In the genomic region with DNA sequence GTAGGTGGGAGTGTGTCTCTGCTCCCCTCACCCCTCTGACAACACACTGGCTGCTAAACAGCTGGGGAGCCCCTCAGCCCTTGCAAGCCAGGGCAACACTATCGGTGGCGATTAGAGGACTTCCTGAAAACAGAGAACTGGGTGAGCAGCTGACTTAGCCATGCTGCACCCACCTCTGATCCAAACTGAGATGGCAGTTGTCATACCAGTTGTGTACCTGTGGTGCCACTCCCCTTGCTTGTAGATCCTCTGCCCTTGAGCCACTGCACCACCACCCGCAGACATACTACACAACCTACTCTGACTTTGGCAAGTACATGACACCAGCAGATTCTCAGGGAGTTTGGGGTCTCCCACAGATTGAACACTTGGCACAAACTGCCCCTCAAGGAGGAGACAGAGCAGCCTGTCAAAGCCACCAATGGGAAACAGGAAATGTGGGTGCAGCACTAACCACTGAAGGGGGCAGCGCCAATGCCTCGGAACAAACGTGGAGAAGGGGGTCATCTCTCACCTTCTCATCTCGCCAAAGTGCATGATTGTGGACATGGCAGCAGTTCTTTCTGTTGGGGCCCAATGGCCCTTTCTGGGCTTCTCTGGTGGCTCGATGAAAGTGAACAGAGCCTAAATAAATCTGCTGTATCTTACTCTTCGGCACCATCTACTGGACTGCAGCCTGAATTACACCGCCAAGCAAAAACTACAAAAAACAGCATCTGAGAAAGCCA, we compare ENCODE assay signal across 9 cellular contexts.
DNase-seq lines count a peak whose midpoint lies in the region; ATAC-seq, FAIRE-seq and TF ChIP-seq lines count a peak whose summit lies in the region.
"Had no signal": no experiment of that assay in that cellular context is flagged by ENCODE, and none has a peak within 500 bp of the region (broad histone marks: within the 10 kb centered on the region; RNA-seq: fewer than 3 reads in every experiment).

No MANE protein-coding gene starts in this region.

- CTCF ChIA-PET in CD4-positive, alpha-beta memory T cell (lab: Charles Lee; ENCODE audit: partially characterized antibody), result interaction anchor here (1.0 to 3.3 kb wide), 8 partner anchors 74 to 1307 kb away, joined by 3 to 18 read pairs (median 6); partner anchors contain the start of gene CBR4
- CTCF ChIA-PET in activated CD8-positive, alpha-beta T cell treated with anti-CD3 and anti-CD28 coated beads, Interleukin-2, amount 10 ng/mL, durations not matched to agents 7 days and 5 days (lab: Charles Lee), result interaction anchor here (0.7 to 1.3 kb wide), 11 partner anchors 15 to 572 kb away, joined by 3 to 10 read pairs (median 3); no protein-coding TSS in a partner anchor

- peak; percentile 75 for TF ChIP-seq CTCF in left ventricle myocardium inferior (IDR thresholded peaks at IDR 0.05; ENCODE audit: borderline replicate concordance)

- FAIRE-seq in GM18507 (lab: Jason Lieb, UNC), result peak; percentile 74

- intact Hi-C loops in CD4-positive, alpha-beta memory T cell (cut with micrococcal nuclease), result loop anchor here (1.0 to 5.0 kb wide), 3 partner anchors 495 to 1310 kb away; no protein-coding TSS in a partner anchor
- intact Hi-C loops in left ventricle myocardium inferior (cut with micrococcal nuclease), result no loop called here

- H3K27ac Mint-ChIP-seq in CD4-positive, alpha-beta memory T cell, result peak overlapping the region in 2 of 7 donors; percentile 5 to 43
- H3K27ac Mint-ChIP-seq in activated CD8-positive, alpha-beta T cell treated with anti-CD3 and anti-CD28 coated beads, Interleukin-2, amount 10 ng/mL, durations not matched to agents 7 days and 5 days, result no peak overlapping the region

- peak overlapping the region in 1 of 8 donors; percentile 0 for H3K4me3 Mint-ChIP-seq in CD4-positive, alpha-beta memory T cell
- no peak overlapping the region for H3K4me3 Mint-ChIP-seq in activated CD8-positive, alpha-beta T cell treated with anti-CD3 and anti-CD28 coated beads, Interleukin-2, amount 10 ng/mL, durations not matched to agents 7 days and 5 days

- ATAC-seq in activated CD8-positive, alpha-beta T cell treated with anti-CD3 and anti-CD28 coated beads, Interleukin-2, amount 10 ng/mL, durations not matched to agents 7 days and 5 days, result peak; percentile 49
- ATAC-seq in HG03025 (IDR thresholded peaks at IDR 0.05; ENCODE audit: low FRiP score, unreplicated experiment) (no peak), GM18858 (IDR thresholded peaks at IDR 0.05; ENCODE audit: unreplicated experiment) (no peak)

- peaks cover 0 to 16% (median 5%) of the 10 kb centered on the region in 4 donors for H3K4me1 Mint-ChIP-seq in CD4-positive, alpha-beta memory T cell
- peaks cover 10% of the 10 kb centered on the region for H3K4me1 Mint-ChIP-seq in activated CD8-positive, alpha-beta T cell treated with anti-CD3 and anti-CD28 coated beads, Interleukin-2, amount 10 ng/mL, durations not matched to agents 7 days and 5 days (ENCODE audit: low read depth)

- H3K27me3 ChIP-seq in CD4-positive, alpha-beta memory T cell (ENCODE audit: insufficient read depth, low read length), result no peaks in the 10 kb centered on the region
- H3K27me3 ChIP-seq in left ventricle myocardium inferior (ENCODE audit: low read depth), result no peaks in the 10 kb centered on the region

- H3K4me3 ChIP-seq in CD4-positive, alpha-beta memory T cell (ENCODE audit: low read length in 2 of 2), result no peak overlapping the region
- H3K4me3 ChIP-seq in left ventricle myocardium inferior, result no peak overlapping the region
- H3K4me3 ChIP-seq: skin epidermis had no signal

- H3K9me3 ChIP-seq in CD4-positive, alpha-beta memory T cell (ENCODE audit: control insufficient read depth in 1 of 2, low read length in 2 of 2), result no peaks in the 10 kb centered on the region
- peaks cover 27% of the 10 kb centered on the region for H3K9me3 ChIP-seq in left ventricle myocardium inferior (replicated peaks)

- DNase-seq in CD4-positive, alpha-beta memory T cell, result peak in 4 of 5 donors; percentile 18 to 28 (median 24)
- DNase-seq in GM18507 (ENCODE audit: extremely low spot score, insufficient read length, low read depth) (peak; percentile 11), NCI-H1105 treated with DMSO at 0.1 percent for 48 hours (lab: John Stamatoyannopoulos, UW) (peak; percentile 22), left ventricle myocardium inferior (no peak)
- DNase-seq in activated CD8-positive, alpha-beta T cell treated with anti-CD3 and anti-CD28 coated beads, Interleukin-2, amount 10 ng/mL, durations not matched to agents 7 days and 5 days, result peak; percentile 45
- peak in 2 of 3 donors; percentile 2 to 9 for DNase-seq in stimulated activated CD4-positive, alpha-beta T cell treated with anti-CD3 and anti-CD28 coated beads, TNF-alpha, amount 100 ng/mL, for 48 hours (ENCODE audit: low read depth in 3 of 3)

- POLR2A ChIA-PET in CD4-positive, alpha-beta memory T cell (lab: Charles Lee; ENCODE audit: partially characterized antibody), result no interaction called here
- POLR2A ChIA-PET in activated CD8-positive, alpha-beta T cell treated with anti-CD3 and anti-CD28 coated beads, Interleukin-2, amount 10 ng/mL, durations not matched to agents 7 days and 5 days (lab: Charles Lee), result no interaction called here

- no peaks in the 10 kb centered on the region for H3K27me3 Mint-ChIP-seq in CD4-positive, alpha-beta memory T cell
- H3K27me3 Mint-ChIP-seq in activated CD8-positive, alpha-beta T cell treated with anti-CD3 and anti-CD28 coated beads, Interleukin-2, amount 10 ng/mL, durations not matched to agents 7 days and 5 days (ENCODE audit: low read depth), result no peaks in the 10 kb centered on the region

- no peak overlapping the region for H3K27ac ChIP-seq in CD4-positive, alpha-beta memory T cell (ENCODE audit: low read depth, low read length)
- H3K27ac ChIP-seq in left ventricle myocardium inferior (replicated peaks), result no peak overlapping the region
- H3K27ac ChIP-seq: skin epidermis had no signal

- peaks cover 2 to 14% of the 10 kb centered on the region in 2 donors for H3K36me3 Mint-ChIP-seq in CD4-positive, alpha-beta memory T cell
- peaks cover 7% of the 10 kb centered on the region for H3K36me3 Mint-ChIP-seq in activated CD8-positive, alpha-beta T cell treated with anti-CD3 and anti-CD28 coated beads, Interleukin-2, amount 10 ng/mL, durations not matched to agents 7 days and 5 days (ENCODE audit: low read depth)

- peaks cover 0 to 6% (median 2%) of the 10 kb centered on the region in 8 donors for H3K9me3 Mint-ChIP-seq in CD4-positive, alpha-beta memory T cell
- no peaks in the 10 kb centered on the region for H3K9me3 Mint-ChIP-seq in activated CD8-positive, alpha-beta T cell treated with anti-CD3 and anti-CD28 coated beads, Interleukin-2, amount 10 ng/mL, durations not matched to agents 7 days and 5 days (ENCODE audit: insufficient read depth)

- H3K4me1 ChIP-seq in CD4-positive, alpha-beta memory T cell (ENCODE audit: insufficient read depth, low read length), result no peaks in the 10 kb centered on the region
- H3K4me1 ChIP-seq in left ventricle myocardium inferior, result no peaks in the 10 kb centered on the region

- H3K36me3 ChIP-seq in CD4-positive, alpha-beta memory T cell (ENCODE audit: insufficient read depth, low read length), result no peaks in the 10 kb centered on the region
- peaks cover 21% of the 10 kb centered on the region for H3K36me3 ChIP-seq in left ventricle myocardium inferior
